16 cellular contexts compared by ENCODE assay signal in genomic region chr13:69092615-69093322, GRCh38.
DNase-seq lines count a peak whose midpoint lies in the region; ATAC-seq and TF ChIP-seq lines count a peak whose summit lies in the region.
"Had no signal": no experiment of that assay in that cellular context is flagged by ENCODE, and none has a peak within 500 bp of the region (broad histone marks: within the 10 kb centered on the region; RNA-seq: fewer than 3 reads in every experiment).

No MANE protein-coding gene starts in this region.

- H2AFZ ChIP-seq in Karpas-422 (ENCODE audit: low read length) (peak overlapping the region; percentile 68), SU-DHL-6 (ENCODE audit: low read depth, low read length, severe bottlenecking) (peak overlapping the region; percentile 68)

- H3K9me2 ChIP-seq in Karpas-422 (replicated peaks; ENCODE audit: insufficient read depth, low read length) (no peaks in the 10 kb centered on the region), SU-DHL-6 (replicated peaks; ENCODE audit: insufficient read depth, low read length) (no peaks in the 10 kb centered on the region)

- H3K4me1 ChIP-seq in Karpas-422 (ENCODE audit: low read length) (no peaks in the 10 kb centered on the region), upper lobe of right lung (no peaks in the 10 kb centered on the region)
- H3K4me1 ChIP-seq: BLaER1 had no signal

- H3K27ac ChIP-seq in Karpas-422 (ENCODE audit: low read length) (no peak overlapping the region), SU-DHL-6 (ENCODE audit: low read depth, low read length) (no peak overlapping the region), upper lobe of right lung (no peak overlapping the region)
- H3K27ac ChIP-seq: BLaER1 had no signal

- H3F3A ChIP-seq in SU-DHL-6 (ENCODE audit: insufficient read depth): no peaks in the 10 kb centered on the region

- H3K9ac ChIP-seq in Karpas-422 (ENCODE audit: low read length) (no peak overlapping the region), SU-DHL-6 (ENCODE audit: low read length) (no peak overlapping the region)
- H3K9ac ChIP-seq: BLaER1 had no signal

- DNase-seq in D341Med (ENCODE audit: low spot score): peak; percentile 37
- DNase-seq in Karpas-422: no peak
- DNase-seq in iPS DF 4.7 (ENCODE audit: extremely low read depth, low spot score): peak; percentile 41
- DNase-seq in upper lobe of right lung: no peak
- DNase-seq in KBM-7: no peak
- DNase-seq: CD8-positive, alpha-beta T cell; KG1; NCI-H1048; NCI-H1436 treated with DMSO at 0.1 percent for 48 hours; NCI-H2081; NCI-H510A; SHP77 treated with DMSO at 0.1 percent for 48 hours had no signal

- in situ Hi-C loops in KBM-7 (cut with MboI; ENCODE audit: low pct_unique_long_range_greater_than_20kb, low sequenced_read_pairs): no loop called here

- intact Hi-C loops in upper lobe of right lung (cut with DNase I): no loop called here

- H3K79me2 ChIP-seq in Karpas-422 (ENCODE audit: low read length): no peaks in the 10 kb centered on the region
- no peaks in the 10 kb centered on the region for H3K79me2 ChIP-seq in SU-DHL-6 (ENCODE audit: insufficient read depth, low read length)

- H3K36me3 ChIP-seq in Karpas-422 (ENCODE audit: insufficient read depth, low read length) (no peaks in the 10 kb centered on the region), SU-DHL-6 (ENCODE audit: low read length) (no peaks in the 10 kb centered on the region), upper lobe of right lung (no peaks in the 10 kb centered on the region)
- H3K36me3 ChIP-seq: BLaER1 had no signal

- H3K4me2 ChIP-seq in Karpas-422 (ENCODE audit: low read depth, low read length, poor library complexity, severe bottlenecking) (no peak overlapping the region), SU-DHL-6 (ENCODE audit: low read depth, low read length, poor library complexity, severe bottlenecking) (no peak overlapping the region)
- H3K4me2 ChIP-seq: BLaER1 had no signal

- H4K20me1 ChIP-seq in Karpas-422 (ENCODE audit: insufficient read depth, low read depth, low read length) (no peaks in the 10 kb centered on the region), SU-DHL-6 (ENCODE audit: low read depth, low read length) (no peaks in the 10 kb centered on the region)
- H4K20me1 ChIP-seq: BLaER1 had no signal

- ATAC-seq in upper lobe of right lung (no peak), HG03439 (IDR thresholded peaks at IDR 0.05; ENCODE audit: unreplicated experiment) (no peak), GM21526 (IDR thresholded peaks at IDR 0.05; ENCODE audit: low FRiP score, unreplicated experiment) (no peak)
- ATAC-seq: CD8-positive, alpha-beta T cell had no signal

- H3K9me3 ChIP-seq in Karpas-422 (ENCODE audit: low read length) (no peaks in the 10 kb centered on the region), SU-DHL-6 (ENCODE audit: insufficient read depth, low read length) (no peaks in the 10 kb centered on the region), upper lobe of right lung (no peaks in the 10 kb centered on the region)
- H3K9me3 ChIP-seq: BLaER1 had no signal

- no peak overlapping the region for H3K4me3 ChIP-seq in Karpas-422 (ENCODE audit: low read length)
- no peak overlapping the region for H3K4me3 ChIP-seq in SU-DHL-6 (ENCODE audit: insufficient read depth, low read length, poor library complexity, severe bottlenecking)
- H3K4me3 ChIP-seq in upper lobe of right lung: no peak overlapping the region
- H3K4me3 ChIP-seq: BLaER1 had no signal

- H3K27me3 ChIP-seq in Karpas-422 (ENCODE audit: low read length): no peaks in the 10 kb centered on the region
- H3K27me3 ChIP-seq in SU-DHL-6 (ENCODE audit: low read length): no peaks in the 10 kb centered on the region
- no peaks in the 10 kb centered on the region for H3K27me3 ChIP-seq in upper lobe of right lung
- H3K27me3 ChIP-seq: BLaER1 had no signal

- TF ChIP-seq CTCF in SU-DHL-6 (IDR thresholded peaks at IDR 0.05; ENCODE audit: insufficient read depth, low read length, poor library complexity, severe bottlenecking) (peak; percentile 11), upper lobe of right lung (IDR thresholded peaks at IDR 0.05) (no peak)

Comparison
In these comparisons a context has a peak if more than half of its experiments do, and no peak if none do; other contexts are left out.
1. DNase-seq: peak in D341Med (single experiment) and iPS DF 4.7 (single experiment); none in Karpas-422 (single experiment), upper lobe of right lung (single experiment) and KBM-7 (single experiment).